Comparison of ENCODE assay signal across 8 cellular contexts in genomic region chr17:75182569-75183436, GRCh38.
DNase-seq lines count a peak whose midpoint lies in the region; ATAC-seq and TF ChIP-seq lines count a peak whose summit lies in the region.

TSS of gene SUMO2 (minus strand) at chr17:75182959. CDS start at chr17:75182834, 125 bp downstream.

- no peaks in the 10 kb centered on the region for H3K27me3 ChIP-seq in iPS-20b (ENCODE audit: insufficient read depth, low read length)

- H3K9ac ChIP-seq in iPS-20b (ENCODE audit: low read depth, low read length), result peak within 1 kb of the TSS; percentile 97

- TF ChIP-seq CTCF in VCaP (conservative IDR thresholded peaks at IDR 0.05), result peak; percentile 36; the same call in 1 of the 2 replicates

- H3K9me3 ChIP-seq in iPS-20b (ENCODE audit: insufficient read depth, low read depth, low read length), result no peaks in the 10 kb centered on the region

- H3K27ac ChIP-seq in VCaP (peak within 1 kb of the TSS; percentile 99), iPS-20b (ENCODE audit: low read length) (peak within 1 kb of the TSS; percentile 84), skin epidermis (peak within 1 kb of the TSS; percentile 95 to 100 (median 100))

- no peaks in the 10 kb centered on the region for H3K4me1 ChIP-seq in iPS-20b (ENCODE audit: insufficient read depth, low read length)

- H3K36me3 ChIP-seq in iPS-20b (ENCODE audit: insufficient read depth, low read depth, low read length), result peaks cover 35% of the 10 kb centered on the region

- H3K4me3 ChIP-seq in iPS-20b (ENCODE audit: low read length), result peak within 1 kb of the TSS; percentile 90
- peak within 1 kb of the TSS; percentile 54 to 100 (median 84) for H3K4me3 ChIP-seq in skin epidermis

- peak; percentile 96 for DNase-seq in ACHN
- peak; percentile 86 for DNase-seq in NCI-H2171 treated with DMSO at 0.1 percent for 48 hours (lab: John Stamatoyannopoulos, UW)
- peak; percentile 95 to 98 for DNase-seq in T47D (ENCODE audit: low read depth in 1 of 2, low spot score in 1 of 2)

- peak; percentile 75 for ATAC-seq in GM18868 (IDR thresholded peaks at IDR 0.05; ENCODE audit: unreplicated experiment)
- peak; percentile 75 for ATAC-seq in HG03103 (IDR thresholded peaks at IDR 0.05; ENCODE audit: low read depth, unreplicated experiment)

- in situ Hi-C loops in ACHN (cut with HindIII; ENCODE audit: low pct_ligation_motif_present, low pct_unique_long_range_greater_than_20kb, low sequenced_read_pairs), result no loop called here
- in situ Hi-C loops in T47D (cut with HindIII; ENCODE audit: low pct_unique_long_range_greater_than_20kb, low sequenced_read_pairs), result no loop called here

Comparison
In these comparisons a context has a peak if more than half of its experiments do, and no peak if none do; other contexts are left out.
1. Peak in every context shown above with its lines: DNase-seq, ATAC-seq, H3K4me3 ChIP-seq and H3K27ac ChIP-seq.